Comparison of ENCODE assay signal across 21 cellular contexts in the genomic region with DNA sequence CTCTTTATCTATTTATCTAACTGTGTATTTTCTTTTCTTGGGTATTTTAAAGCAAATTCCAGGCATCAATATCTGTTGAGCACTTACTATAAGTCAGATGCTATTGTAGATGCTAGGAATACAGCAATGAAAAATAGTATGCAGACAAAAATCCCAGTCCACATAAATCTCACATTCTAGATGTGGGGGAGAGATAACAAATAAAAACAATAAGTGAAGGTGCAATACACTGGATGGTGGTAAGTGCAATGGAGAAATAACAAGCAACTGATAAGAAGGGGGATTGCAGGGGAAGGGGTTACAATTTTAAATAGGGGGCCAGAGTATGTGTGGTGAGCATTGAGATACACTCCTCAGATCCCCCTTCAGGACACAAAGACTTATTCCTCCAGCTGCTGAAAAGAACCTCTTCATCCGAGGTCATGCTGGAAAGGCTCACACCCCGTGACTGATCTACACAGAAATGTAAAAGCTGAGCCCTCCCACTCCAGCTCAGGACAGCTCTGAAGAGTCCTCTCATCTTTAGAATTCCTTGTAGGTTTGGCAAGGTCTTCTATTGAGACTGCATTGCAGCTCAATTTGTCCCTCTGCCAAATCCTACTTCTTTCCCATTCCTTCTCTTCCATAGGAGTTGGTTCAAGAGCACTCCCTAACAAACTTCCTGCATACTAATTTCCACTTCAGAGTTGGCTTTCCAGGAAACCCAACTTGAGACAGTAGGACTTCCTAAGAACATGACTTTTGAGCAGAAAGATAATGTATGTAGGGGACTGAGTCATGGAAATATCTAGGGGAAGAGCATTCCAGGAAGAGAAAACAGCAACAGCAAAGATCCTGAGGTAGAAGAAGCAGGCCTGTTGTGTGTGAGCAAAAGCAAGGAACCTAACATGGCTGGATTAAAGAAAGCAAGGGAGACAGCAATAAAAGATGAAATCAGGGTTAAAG. TPM values are rescaled to one million over a fixed set of nuclear protein-coding genes. Genes with fewer than 3 reads are reported as not detected.
"Had no signal": no experiment of that assay in that cellular context is flagged by ENCODE, and none has a peak within 500 bp of the region (broad histone marks: within the 10 kb centered on the region; RNA-seq: fewer than 3 reads in every experiment).

No MANE protein-coding gene starts in this region.

- H3K27me3 ChIP-seq: adrenal gland, body of pancreas, SJCRH30 had no signal

- ATAC-seq: activated CD8-positive, alpha-beta T cell treated with anti-CD3 and anti-CD28 coated beads, Interleukin-2, amount 10 ng/mL, durations not matched to agents 7 days and 5 days; activated naive CD4-positive, alpha-beta T cell treated with anti-CD3 and anti-CD28 coated beads, Interleukin-2, amount 50 U/mL, for 72 hours; body of pancreas had no signal

- H3K9ac ChIP-seq: SK-N-SH had no signal

- H3K9me3 ChIP-seq: adrenal gland, body of pancreas, breast epithelium, SJCRH30, SK-N-SH had no signal

- H3K27ac ChIP-seq: adrenal gland, body of pancreas, breast epithelium, PC-9, SJCRH30 had no signal

- H3K4me2 ChIP-seq: PC-9, SK-N-SH had no signal

- H3K4me3 ChIP-seq: adrenal gland, body of pancreas, breast epithelium, PC-9, SJCRH30 had no signal

- H2AFZ ChIP-seq: PC-9 had no signal

- DNase-seq: activated CD4-positive, alpha-beta T cell treated with anti-CD3 and anti-CD28 coated beads, Interleukin-2, amount 10 ng/mL, durations not matched to agents 24 days and 14 days; activated CD4-positive, alpha-beta T cell treated with anti-CD3 and anti-CD28 coated beads, Interleukin-2, amount 50 U/mL, for 48 hours; activated CD8-positive, alpha-beta T cell treated with anti-CD3 and anti-CD28 coated beads, Interleukin-2, amount 10 ng/mL, durations not matched to agents 7 days and 5 days; activated gamma-delta T cell treated with Interleukin-2 at 50 U/mL for 16 hours; activated naive CD4-positive, alpha-beta T cell treated with anti-CD3 and anti-CD28 coated beads for 36 hours; activated T-cell treated with anti-CD3 and anti-CD28 coated beads, Interleukin-2, amount 50 U/mL, for 24 hours; body of pancreas; NCI-H1105; NCI-H1417 treated with DMSO at 0.1 percent for 48 hours; NCI-H187 treated with DMSO at 0.1 percent for 48 hours; NCI-H2081; NCI-H446 treated with DMSO at 0.1 percent for 48 hours; NK-92 treated with Interleukin-12 subunit alpha and Interleukin-12 subunit beta, amount 100 ng/mL, for 24 hours; PC-9; SJCRH30; SK-N-SH had no signal

- H3K4me1 ChIP-seq: adrenal gland, body of pancreas, breast epithelium, SJCRH30 had no signal

- H3K36me3 ChIP-seq: adrenal gland, breast epithelium, SJCRH30 had no signal

RNA-seq across cellular contexts. Expression of gene SCG3, which starts 8.1 kb away (rescaled TPM):
- total RNA-seq: activated CD4-positive, alpha-beta T cell treated with anti-CD3 and anti-CD28 coated beads, Interleukin-2, amount 10 ng/mL, durations not matched to agents 24 days and 14 days; activated CD8-positive, alpha-beta T cell treated with anti-CD3 and anti-CD28 coated beads, Interleukin-2, amount 10 ng/mL, durations not matched to agents 7 days and 5 days; activated naive CD4-positive, alpha-beta T cell treated with anti-CD3 and anti-CD28 coated beads for 36 hours; activated T-helper 1 cell treated with anti-CD3 and anti-CD28 coated beads, Interleukin-12 subunit alpha, Interleukin-12 subunit beta, Interleukin-2, Interleukin-4 antibody, amounts not matched to agents 30 ng/mL and 10 ng/mL and 1 ng/mL, durations not matched to agents 14 hours and 24 hours and 36 hours; cardiac septum; PC-9; SJCRH30 had no signal
